11 cellular contexts compared by ENCODE assay signal in genomic region chr2:11292464-11293255, GRCh38. TPM values are rescaled to one million over a fixed set of nuclear protein-coding genes. Genes with fewer than 3 reads are reported as not detected.
DNase-seq lines count a peak whose midpoint lies in the region; ATAC-seq, FAIRE-seq and TF ChIP-seq lines count a peak whose summit lies in the region.
"Had no signal": no experiment of that assay in that cellular context is flagged by ENCODE, and none has a peak within 500 bp of the region (broad histone marks: within the 10 kb centered on the region; RNA-seq: fewer than 3 reads in every experiment).

No MANE protein-coding gene starts in this region.

- intact Hi-C loops in Right ventricle myocardium inferior (cut with DNase I): loop anchor here (5.0 kb wide), 2 partner anchors 50 kb away; partner anchors contain the start of gene ROCK2
- intact Hi-C loops in CD4-positive, alpha-beta memory T cell (cut with micrococcal nuclease): no loop called here

- peaks cover 14% of the 10 kb centered on the region for H3K4me1 Mint-ChIP-seq in type B pancreatic cell (ENCODE audit: unreplicated experiment)
- peaks cover 18 to 48% (median 35%) of the 10 kb centered on the region in 4 donors for H3K4me1 Mint-ChIP-seq in CD4-positive, alpha-beta memory T cell

- no peak overlapping the region for H3K4me3 Mint-ChIP-seq in type B pancreatic cell
- H3K4me3 Mint-ChIP-seq in CD4-positive, alpha-beta memory T cell: peak overlapping the region in 1 of 8 donors; percentile 27

- H3K9me3 Mint-ChIP-seq in type B pancreatic cell: peaks cover 6% of the 10 kb centered on the region
- no peaks in the 10 kb centered on the region for H3K9me3 Mint-ChIP-seq in CD4-positive, alpha-beta memory T cell

- peak overlapping the region; percentile 29 for H3K27ac Mint-ChIP-seq in type B pancreatic cell
- H3K27ac Mint-ChIP-seq in CD4-positive, alpha-beta memory T cell: peak overlapping the region in 3 of 7 donors; percentile 39 to 58 (median 44)

- H3K4me3 ChIP-seq in right atrium auricular region: no peak overlapping the region
- H3K4me3 ChIP-seq in iPS DF 6.9 (ENCODE audit: low read length): no peak overlapping the region
- no peak overlapping the region for H3K4me3 ChIP-seq in CD4-positive, alpha-beta memory T cell (ENCODE audit: low read length in 2 of 2)

- H3K36me3 ChIP-seq in right atrium auricular region: no peaks in the 10 kb centered on the region
- no peaks in the 10 kb centered on the region for H3K36me3 ChIP-seq in iPS DF 6.9 (ENCODE audit: control insufficient read depth, insufficient read depth, low read length)
- H3K36me3 ChIP-seq in CD4-positive, alpha-beta memory T cell (ENCODE audit: insufficient read depth, low read length): no peaks in the 10 kb centered on the region

- DNase-seq in Right ventricle myocardium inferior (ENCODE audit: missing footprints): no peak
- DNase-seq in right atrium auricular region (ENCODE audit: low spot score): no peak
- peak; percentile 16 for DNase-seq in iPS DF 6.9 (ENCODE audit: low read depth, low spot score)
- DNase-seq in type B pancreatic cell (ENCODE audit: extremely low spot score, unreplicated experiment): no peak
- DNase-seq in caudate nucleus (lab: John Stamatoyannopoulos, UW): no peak
- DNase-seq in stimulated activated CD4-positive, alpha-beta T cell treated with anti-CD3 and anti-CD28 coated beads, Interleukin-2, amount 100 ng/mL, for 48 hours: no peak
- DNase-seq in CD4-positive, alpha-beta memory T cell: no peak
- DNase-seq: Caco-2, NCI-H187 treated with DMSO at 0.1 percent for 48 hours, substantia nigra had no signal

- CTCF ChIA-PET in CD4-positive, alpha-beta memory T cell (lab: Charles Lee; ENCODE audit: partially characterized antibody): no interaction called here

- H3K36me3 Mint-ChIP-seq in type B pancreatic cell: peaks cover 8% of the 10 kb centered on the region
- H3K36me3 Mint-ChIP-seq in CD4-positive, alpha-beta memory T cell: no peaks in the 10 kb centered on the region

- no peaks in the 10 kb centered on the region for H3K9me3 ChIP-seq in right atrium auricular region
- no peaks in the 10 kb centered on the region for H3K9me3 ChIP-seq in iPS DF 6.9 (ENCODE audit: control insufficient read depth, insufficient read depth, low read length)
- no peaks in the 10 kb centered on the region for H3K9me3 ChIP-seq in CD4-positive, alpha-beta memory T cell (ENCODE audit: control insufficient read depth in 1 of 2, low read length in 2 of 2)
- H3K9me3 ChIP-seq: Caco-2 had no signal

- POLR2A ChIA-PET in CD4-positive, alpha-beta memory T cell (lab: Charles Lee; ENCODE audit: partially characterized antibody): no interaction called here

- FAIRE-seq in TTC549 (lab: Jason Lieb, UNC): peak; percentile 69

- peak; percentile 13 for ATAC-seq in Right ventricle myocardium inferior

- WGBS in iPS DF 6.9 (ENCODE audit: insufficient coverage, insufficient read length): no CpG with 5 or more reads among the region's 3 CpGs

- H3K27me3 ChIP-seq in right atrium auricular region (no peaks in the 10 kb centered on the region), iPS DF 6.9 (ENCODE audit: control insufficient read depth, insufficient read depth, low read length) (no peaks in the 10 kb centered on the region)
- H3K27me3 ChIP-seq in CD4-positive, alpha-beta memory T cell (ENCODE audit: insufficient read depth, low read length): no peaks in the 10 kb centered on the region

- H3K27ac ChIP-seq in right atrium auricular region: peak overlapping the region in 1 of 2 donors; percentile 40
- no peak overlapping the region for H3K27ac ChIP-seq in iPS DF 6.9 (ENCODE audit: low read length)
- H3K27ac ChIP-seq in caudate nucleus (ENCODE audit: low read depth, low read length): no peak overlapping the region
- H3K27ac ChIP-seq in CD4-positive, alpha-beta memory T cell (ENCODE audit: low read depth, low read length): no peak overlapping the region

- H3K4me1 ChIP-seq in right atrium auricular region: peaks cover 0 to 34% of the 10 kb centered on the region in 2 donors
- H3K4me1 ChIP-seq in iPS DF 6.9 (ENCODE audit: control insufficient read depth, insufficient read depth, low read length): no peaks in the 10 kb centered on the region
- peaks cover 13% of the 10 kb centered on the region for H3K4me1 ChIP-seq in CD4-positive, alpha-beta memory T cell (ENCODE audit: insufficient read depth, low read length)

- TF ChIP-seq CTCF in right atrium auricular region (IDR thresholded peaks at IDR 0.05) (no peak), type B pancreatic cell (conservative IDR thresholded peaks at IDR 0.05) (no peak)

- H3K27me3 Mint-ChIP-seq in type B pancreatic cell: no peaks in the 10 kb centered on the region
- no peaks in the 10 kb centered on the region for H3K27me3 Mint-ChIP-seq in CD4-positive, alpha-beta memory T cell

RNA-seq across cellular contexts. Expression of gene ROCK2, which starts 51.8 kb away (rescaled TPM):
- 34.4 TPM for total RNA-seq in Right ventricle myocardium inferior
- total RNA-seq in right atrium auricular region: 10 to 100 TPM; 32.3 to 32.6 TPM
- 31.6 and 41.7 TPM in 2 replicates for total RNA-seq in type B pancreatic cell (ENCODE audit: low replicate concordance)
- total RNA-seq in CD4-positive, alpha-beta memory T cell: 10 to 100 TPM; 24.3 to 26.7 TPM
- polyA plus RNA-seq in CD4-positive, alpha-beta memory T cell: 10 to 100 TPM in 1 of 2 donors, 1 to 10 TPM in 1; 4.0 to 18.8 TPM
